Comparison of ENCODE assay signal across 1 cellular context in the genomic region with DNA sequence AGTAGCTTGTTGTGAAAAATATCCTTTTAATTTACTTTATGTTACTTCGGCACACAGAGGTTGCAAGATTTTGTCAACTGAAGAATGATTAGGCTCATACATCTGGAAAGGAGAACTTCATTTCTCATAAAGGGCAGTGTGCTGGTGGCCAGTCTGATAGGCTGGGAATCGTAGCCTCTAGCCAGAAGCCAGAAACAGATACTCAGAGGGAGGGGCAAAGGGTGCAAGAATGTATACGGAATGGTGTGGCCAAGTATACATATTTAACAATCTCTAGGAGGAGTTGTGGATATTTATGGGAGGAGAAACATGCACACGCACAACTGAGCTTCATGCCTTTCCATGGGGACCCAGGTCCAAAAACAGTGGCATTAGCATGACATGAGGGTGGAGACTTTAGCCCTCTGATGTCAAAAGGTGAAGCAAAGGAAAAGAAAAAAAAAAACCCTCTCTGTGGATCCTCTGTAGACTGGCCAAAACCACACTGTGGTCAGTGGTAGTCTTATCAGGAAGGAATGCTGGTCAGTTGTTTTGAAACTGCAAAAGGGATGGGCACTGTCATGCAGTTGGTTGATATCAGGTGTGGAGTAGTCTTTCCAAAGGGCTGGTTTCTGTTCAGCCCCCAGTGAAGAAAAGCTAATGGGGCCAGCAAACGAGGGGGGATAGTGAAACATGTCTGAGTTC.
TF ChIP-seq lines count a peak whose summit lies in the region.

No MANE protein-coding gene starts in this region.

TF ChIP-seq in K562, 482 proteins besides CTCF, POLR2A, EP300 and RAD21 (continued from another document and continues in another):
- no peak for TF ChIP-seq CHD7 (IDR thresholded peaks at IDR 0.05; ENCODE audit: low read depth, low read length)
- peak; percentile 19; the same call in 1 of the 2 replicates for TF ChIP-seq DPF2 (IDR thresholded peaks at IDR 0.05)
- TF ChIP-seq ZNF830 (CRISPR knock-in tag; IDR thresholded peaks at IDR 0.05) = no peak
- TF ChIP-seq, protein P1, sequence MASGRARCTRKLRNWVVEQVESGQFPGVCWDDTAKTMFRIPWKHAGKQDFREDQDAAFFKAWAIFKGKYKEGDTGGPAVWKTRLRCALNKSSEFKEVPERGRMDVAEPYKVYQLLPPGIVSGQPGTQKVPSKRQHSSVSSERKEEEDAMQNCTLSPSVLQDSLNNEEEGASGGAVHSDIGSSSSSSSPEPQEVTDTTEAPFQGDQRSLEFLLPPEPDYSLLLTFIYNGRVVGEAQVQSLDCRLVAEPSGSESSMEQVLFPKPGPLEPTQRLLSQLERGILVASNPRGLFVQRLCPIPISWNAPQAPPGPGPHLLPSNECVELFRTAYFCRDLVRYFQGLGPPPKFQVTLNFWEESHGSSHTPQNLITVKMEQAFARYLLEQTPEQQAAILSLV (tag; IDR thresholded peaks at IDR 0.05) = no peak
- no peak for TF ChIP-seq CREBBP (IDR thresholded peaks at IDR 0.05; ENCODE audit: low read depth, low read length)
- TF ChIP-seq NUFIP1 (IDR thresholded peaks at IDR 0.05; ENCODE audit: partially characterized antibody) = no peak
- no peak for TF ChIP-seq BRD4 (IDR thresholded peaks at IDR 0.05)
- TF ChIP-seq, protein P2, sequence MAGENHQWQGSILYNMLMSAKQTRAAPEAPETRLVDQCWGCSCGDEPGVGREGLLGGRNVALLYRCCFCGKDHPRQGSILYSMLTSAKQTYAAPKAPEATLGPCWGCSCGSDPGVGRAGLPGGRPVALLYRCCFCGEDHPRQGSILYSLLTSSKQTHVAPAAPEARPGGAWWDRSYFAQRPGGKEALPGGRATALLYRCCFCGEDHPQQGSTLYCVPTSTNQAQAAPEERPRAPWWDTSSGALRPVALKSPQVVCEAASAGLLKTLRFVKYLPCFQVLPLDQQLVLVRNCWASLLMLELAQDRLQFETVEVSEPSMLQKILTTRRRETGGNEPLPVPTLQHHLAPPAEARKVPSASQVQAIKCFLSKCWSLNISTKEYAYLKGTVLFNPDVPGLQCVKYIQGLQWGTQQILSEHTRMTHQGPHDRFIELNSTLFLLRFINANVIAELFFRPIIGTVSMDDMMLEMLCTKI (IDR thresholded peaks at IDR 0.05; ENCODE audit: partially characterized antibody) = no peak
- TF ChIP-seq MCM2 (IDR thresholded peaks at IDR 0.05; ENCODE audit: low read depth) = no peak
- no peak for TF ChIP-seq IRF1 (CRISPR knock-in tag; IDR thresholded peaks at IDR 0.05; ENCODE audit: borderline replicate concordance)
- TF ChIP-seq, protein P3, sequence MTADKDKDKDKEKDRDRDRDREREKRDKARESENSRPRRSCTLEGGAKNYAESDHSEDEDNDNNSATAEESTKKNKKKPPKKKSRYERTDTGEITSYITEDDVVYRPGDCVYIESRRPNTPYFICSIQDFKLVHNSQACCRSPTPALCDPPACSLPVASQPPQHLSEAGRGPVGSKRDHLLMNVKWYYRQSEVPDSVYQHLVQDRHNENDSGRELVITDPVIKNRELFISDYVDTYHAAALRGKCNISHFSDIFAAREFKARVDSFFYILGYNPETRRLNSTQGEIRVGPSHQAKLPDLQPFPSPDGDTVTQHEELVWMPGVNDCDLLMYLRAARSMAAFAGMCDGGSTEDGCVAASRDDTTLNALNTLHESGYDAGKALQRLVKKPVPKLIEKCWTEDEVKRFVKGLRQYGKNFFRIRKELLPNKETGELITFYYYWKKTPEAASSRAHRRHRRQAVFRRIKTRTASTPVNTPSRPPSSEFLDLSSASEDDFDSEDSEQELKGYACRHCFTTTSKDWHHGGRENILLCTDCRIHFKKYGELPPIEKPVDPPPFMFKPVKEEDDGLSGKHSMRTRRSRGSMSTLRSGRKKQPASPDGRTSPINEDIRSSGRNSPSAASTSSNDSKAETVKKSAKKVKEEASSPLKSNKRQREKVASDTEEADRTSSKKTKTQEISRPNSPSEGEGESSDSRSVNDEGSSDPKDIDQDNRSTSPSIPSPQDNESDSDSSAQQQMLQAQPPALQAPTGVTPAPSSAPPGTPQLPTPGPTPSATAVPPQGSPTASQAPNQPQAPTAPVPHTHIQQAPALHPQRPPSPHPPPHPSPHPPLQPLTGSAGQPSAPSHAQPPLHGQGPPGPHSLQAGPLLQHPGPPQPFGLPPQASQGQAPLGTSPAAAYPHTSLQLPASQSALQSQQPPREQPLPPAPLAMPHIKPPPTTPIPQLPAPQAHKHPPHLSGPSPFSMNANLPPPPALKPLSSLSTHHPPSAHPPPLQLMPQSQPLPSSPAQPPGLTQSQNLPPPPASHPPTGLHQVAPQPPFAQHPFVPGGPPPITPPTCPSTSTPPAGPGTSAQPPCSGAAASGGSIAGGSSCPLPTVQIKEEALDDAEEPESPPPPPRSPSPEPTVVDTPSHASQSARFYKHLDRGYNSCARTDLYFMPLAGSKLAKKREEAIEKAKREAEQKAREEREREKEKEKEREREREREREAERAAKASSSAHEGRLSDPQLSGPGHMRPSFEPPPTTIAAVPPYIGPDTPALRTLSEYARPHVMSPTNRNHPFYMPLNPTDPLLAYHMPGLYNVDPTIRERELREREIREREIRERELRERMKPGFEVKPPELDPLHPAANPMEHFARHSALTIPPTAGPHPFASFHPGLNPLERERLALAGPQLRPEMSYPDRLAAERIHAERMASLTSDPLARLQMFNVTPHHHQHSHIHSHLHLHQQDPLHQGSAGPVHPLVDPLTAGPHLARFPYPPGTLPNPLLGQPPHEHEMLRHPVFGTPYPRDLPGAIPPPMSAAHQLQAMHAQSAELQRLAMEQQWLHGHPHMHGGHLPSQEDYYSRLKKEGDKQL (CRISPR knock-in tag; IDR thresholded peaks at IDR 0.05; ENCODE audit: borderline replicate concordance) = no peak
- no peak for TF ChIP-seq USF1 (CRISPR knock-in tag; IDR thresholded peaks at IDR 0.05)
- no peak for TF ChIP-seq TFE3 (CRISPR knock-in tag; IDR thresholded peaks at IDR 0.05)
- TF ChIP-seq SMAD3 (CRISPR knock-in tag; conservative IDR thresholded peaks at IDR 0.05) = no peak
- no peak for TF ChIP-seq BRD9 (IDR thresholded peaks at IDR 0.05; ENCODE audit: low read depth, partially characterized antibody)
- TF ChIP-seq CEBPB (tag; IDR thresholded peaks at IDR 0.05) = 0 out of 2 replicates have a peak, but pooled peaks have one; percentile 32
- no peak for TF ChIP-seq POLR2G (IDR thresholded peaks at IDR 0.05; ENCODE audit: low read depth, low read length)
- no peak for TF ChIP-seq FIP1L1 (IDR thresholded peaks at IDR 0.05; ENCODE audit: low read depth, low read length, poor library complexity, severe bottlenecking)
- TF ChIP-seq ZFP1 (CRISPR knock-in tag; IDR thresholded peaks at IDR 0.05) = no peak
- TF ChIP-seq TBL1XR1 (IDR thresholded peaks at IDR 0.05; ENCODE audit: low read length in 2 of 2) = no peak
- TF ChIP-seq FOXJ2 (tag; IDR thresholded peaks at IDR 0.05) = no peak
- TF ChIP-seq HLTF (IDR thresholded peaks at IDR 0.05) = no peak
- TF ChIP-seq CBFA2T2 (conservative IDR thresholded peaks at IDR 0.05) = peak; percentile 32; the same call in 1 of the 2 replicates
- no peak for TF ChIP-seq FOXK1 (CRISPR knock-in tag; IDR thresholded peaks at IDR 0.05; ENCODE audit: borderline replicate concordance)
- TF ChIP-seq XRCC5 (IDR thresholded peaks at IDR 0.05; ENCODE audit: low read depth, low read length) = no peak
- no peak for TF ChIP-seq MTA2 (IDR thresholded peaks at IDR 0.05; ENCODE audit: low read depth)
- TF ChIP-seq ZNF184 (CRISPR knock-in tag; IDR thresholded peaks at IDR 0.05) = no peak
- no peak for TF ChIP-seq ZNF436 (CRISPR knock-in tag; IDR thresholded peaks at IDR 0.05)
